In genomic region chr2:18559941-18560796, GRCh38 we compare ENCODE assay signal across 8 cellular contexts. TPM values are rescaled to one million over a fixed set of nuclear protein-coding genes. Genes with fewer than 3 reads are reported as not detected.
DNase-seq lines count a peak whose midpoint lies in the region; ATAC-seq and TF ChIP-seq lines count a peak whose summit lies in the region.

A gene with protein sequence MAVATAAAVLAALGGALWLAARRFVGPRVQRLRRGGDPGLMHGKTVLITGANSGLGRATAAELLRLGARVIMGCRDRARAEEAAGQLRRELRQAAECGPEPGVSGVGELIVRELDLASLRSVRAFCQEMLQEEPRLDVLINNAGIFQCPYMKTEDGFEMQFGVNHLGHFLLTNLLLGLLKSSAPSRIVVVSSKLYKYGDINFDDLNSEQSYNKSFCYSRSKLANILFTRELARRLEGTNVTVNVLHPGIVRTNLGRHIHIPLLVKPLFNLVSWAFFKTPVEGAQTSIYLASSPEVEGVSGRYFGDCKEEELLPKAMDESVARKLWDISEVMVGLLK (minus strand): TSS chr2:18560653. CDS start chr2:18560572, 81 bp downstream.

- peaks cover 19% of the 10 kb centered on the region for H3K79me2 ChIP-seq in fibroblast of lung (ENCODE audit: control insufficient read depth, insufficient read depth, low read length)

- no peaks in the 10 kb centered on the region for H3K9me3 ChIP-seq in fibroblast of lung (ENCODE audit: control insufficient read depth, insufficient read depth, low read depth, low read length)
- H3K9me3 ChIP-seq in naive thymus-derived CD4-positive, alpha-beta T cell (ENCODE audit: control insufficient read depth in 2 of 3, low read length in 3 of 3): peaks cover 0 to 4% (median 0%) of the 10 kb centered on the region in 3 experiments

- H3K4me2 ChIP-seq in fibroblast of lung (ENCODE audit: extremely low read depth, insufficient read depth, low read length): peak within 1 kb of the TSS; percentile 86

- no peaks in the 10 kb centered on the region for H3K27me3 Mint-ChIP-seq in activated T-helper 17 cell treated with anti-CD3 and anti-CD28 coated beads, Interleukin-2, amount 50 U/mL, for 72 hours
- no peaks in the 10 kb centered on the region for H3K27me3 Mint-ChIP-seq in naive thymus-derived CD4-positive, alpha-beta T cell
- H3K27me3 Mint-ChIP-seq in stimulated activated naive B cell treated with anti-CD40 and anti-IgM and Interleukin-4, amounts not matched to agents 10 μg/mL and 1 μg/mL and 100 μg/mL, for 72 hours: no peaks in the 10 kb centered on the region

- no peaks in the 10 kb centered on the region for H4K20me1 ChIP-seq in fibroblast of lung (ENCODE audit: control insufficient read depth, extremely low read depth, insufficient read depth, low read length)

- H3K27ac ChIP-seq in RWPE1 (peak within 1 kb of the TSS; percentile 96), fibroblast of lung (ENCODE audit: insufficient read depth, low read length) (peak within 1 kb of the TSS; percentile 83)
- H3K27ac ChIP-seq in naive thymus-derived CD4-positive, alpha-beta T cell (ENCODE audit: low read depth, low read length): peak within 1 kb of the TSS; percentile 94

- H3K4me3 ChIP-seq in LNCaP clone FGC (ENCODE audit: low read depth, low read length): peak within 1 kb of the TSS; percentile 79
- H3K4me3 ChIP-seq in fibroblast of lung (replicated peaks in 1 of 4; ENCODE audit: control extremely low read depth in 1 of 4, insufficient read depth in 1 of 4, low read depth in 3 of 4, low read length in 4 of 4): peak within 1 kb of the TSS; percentile 72 to 82 (median 80)
- peak within 1 kb of the TSS; percentile 71 for H3K4me3 ChIP-seq in naive thymus-derived CD4-positive, alpha-beta T cell (ENCODE audit: low read length)

- POLR2A ChIA-PET in RWPE1 (lab: Yijun Ruan, JAX; ENCODE audit: low non-redundant PET): interaction anchor here (0.6 to 0.8 kb wide), 2 partner anchors 14 to 60 kb away, joined by 3 read pairs; no protein-coding TSS in a partner anchor
- POLR2A ChIA-PET in naive thymus-derived CD4-positive, alpha-beta T cell (lab: Charles Lee): interaction anchor here (0.6 to 2.0 kb wide), 16 partner anchors 9 to 1792 kb away, joined by 3 to 15 read pairs (median 4); partner anchors contain the start of genes LAPTM4A and TTC32

- ATAC-seq in activated T-helper 17 cell treated with anti-CD3 and anti-CD28 coated beads, Interleukin-2, amount 50 U/mL, for 72 hours (replicated peaks): peak; percentile 94
- peak; percentile 94 for ATAC-seq in naive thymus-derived CD4-positive, alpha-beta T cell
- ATAC-seq in stimulated activated naive B cell treated with anti-CD40 and anti-IgM and Interleukin-4, amounts not matched to agents 10 μg/mL and 1 μg/mL and 100 μg/mL, for 72 hours (replicated peaks): peak; percentile 94 to 96

- peaks cover 14% of the 10 kb centered on the region for H3K4me1 Mint-ChIP-seq in activated T-helper 17 cell treated with anti-CD3 and anti-CD28 coated beads, Interleukin-2, amount 50 U/mL, for 72 hours
- peaks cover 19 to 66% (median 52%) of the 10 kb centered on the region in 7 donors for H3K4me1 Mint-ChIP-seq in naive thymus-derived CD4-positive, alpha-beta T cell
- H3K4me1 Mint-ChIP-seq in stimulated activated naive B cell treated with anti-CD40 and anti-IgM and Interleukin-4, amounts not matched to agents 10 μg/mL and 1 μg/mL and 100 μg/mL, for 72 hours: peaks cover 20 to 41% of the 10 kb centered on the region in 2 donors

- no peaks in the 10 kb centered on the region for H3K4me1 ChIP-seq in fibroblast of lung (ENCODE audit: control insufficient read depth, extremely low read depth, insufficient read depth, low read length)
- peaks cover 6 to 16% of the 10 kb centered on the region in 2 donors for H3K4me1 ChIP-seq in naive thymus-derived CD4-positive, alpha-beta T cell (ENCODE audit: control insufficient read depth in 2 of 2, insufficient read depth in 2 of 2, low read length in 2 of 2)

- H3K36me3 ChIP-seq in fibroblast of lung (ENCODE audit: control insufficient read depth, insufficient read depth, low read length): no peaks in the 10 kb centered on the region
- H3K36me3 ChIP-seq in naive thymus-derived CD4-positive, alpha-beta T cell (ENCODE audit: control insufficient read depth in 2 of 3, insufficient read depth in 3 of 3, low read length in 3 of 3): peaks cover 0 to 11% (median 0%) of the 10 kb centered on the region in 3 experiments

- peaks cover 28% of the 10 kb centered on the region for H3K36me3 Mint-ChIP-seq in activated T-helper 17 cell treated with anti-CD3 and anti-CD28 coated beads, Interleukin-2, amount 50 U/mL, for 72 hours (ENCODE audit: low read depth)
- peaks cover 3 to 45% (median 31%) of the 10 kb centered on the region in 5 donors for H3K36me3 Mint-ChIP-seq in naive thymus-derived CD4-positive, alpha-beta T cell
- H3K36me3 Mint-ChIP-seq in stimulated activated naive B cell treated with anti-CD40 and anti-IgM and Interleukin-4, amounts not matched to agents 10 μg/mL and 1 μg/mL and 100 μg/mL, for 72 hours: peaks cover 23 to 29% of the 10 kb centered on the region in 2 donors

- DNase-seq in Daoy (ENCODE audit: low read depth) (peak; percentile 95), GOT3 (lab: John Stamatoyannopoulos, UW) (peak; percentile 33), LNCaP clone FGC (ENCODE audit: low read depth) (peak; percentile 61), RWPE1 (ENCODE audit: low spot score) (peak; percentile 92), fibroblast of lung (ENCODE audit: low read depth in 2 of 2) (peak; percentile 91 to 94)
- peak; percentile 83 to 93 (median 92) for DNase-seq in naive thymus-derived CD4-positive, alpha-beta T cell
- peak; percentile 92 for DNase-seq in stimulated activated naive B cell treated with anti-CD40 and anti-IgM and Interleukin-4, amounts not matched to agents 10 μg/mL and 1 μg/mL and 100 μg/mL, for 72 hours

- peak within 1 kb of the TSS; percentile 96 for H2AFZ ChIP-seq in fibroblast of lung (ENCODE audit: low read length)

- no peaks in the 10 kb centered on the region for H3K27me3 ChIP-seq in fibroblast of lung (ENCODE audit: control insufficient read depth, insufficient read depth, low read length)
- no peaks in the 10 kb centered on the region for H3K27me3 ChIP-seq in naive thymus-derived CD4-positive, alpha-beta T cell (ENCODE audit: control insufficient read depth in 2 of 2, insufficient read depth in 2 of 2, low read length in 2 of 2)

- H3K27ac Mint-ChIP-seq in activated T-helper 17 cell treated with anti-CD3 and anti-CD28 coated beads, Interleukin-2, amount 50 U/mL, for 72 hours: peak within 1 kb of the TSS; percentile 95
- peak within 1 kb of the TSS; percentile 92 to 98 (median 96) for H3K27ac Mint-ChIP-seq in naive thymus-derived CD4-positive, alpha-beta T cell
- peak within 1 kb of the TSS; percentile 95 for H3K27ac Mint-ChIP-seq in stimulated activated naive B cell treated with anti-CD40 and anti-IgM and Interleukin-4, amounts not matched to agents 10 μg/mL and 1 μg/mL and 100 μg/mL, for 72 hours

- TF ChIP-seq CTCF in LNCaP clone FGC (IDR thresholded peaks at IDR 0.05; ENCODE audit: control insufficient read depth, extremely low read depth, insufficient read depth) (no peak), RWPE1 (conservative IDR thresholded peaks at IDR 0.05; ENCODE audit: low read depth) (no peak), fibroblast of lung (conservative IDR thresholded peaks at IDR 0.05 in 1 of 2, IDR thresholded peaks at IDR 0.05 in 1 of 2; ENCODE audit: low read depth in 1 of 2, low read length in 2 of 2) (no peak)

- intact Hi-C loops in naive thymus-derived CD4-positive, alpha-beta T cell (cut with micrococcal nuclease): loop anchor here (1.0 to 5.0 kb wide), 13 partner anchors 15 to 1791 kb away; partner anchors contain the start of genes LAPTM4A (in 2 of the 2), TTC32 (in 2 of the 2), WDR35 (in 2 of the 2) and GEN1 (in 1 of the 2)

- peak within 1 kb of the TSS; percentile 91 for H3K9ac ChIP-seq in fibroblast of lung (ENCODE audit: insufficient read depth, low read length)

- CTCF ChIA-PET in RWPE1 (lab: Yijun Ruan, JAX): interaction anchor here (0.6 kb wide), 4 partner anchors 193 to 918 kb away, joined by 3 to 4 read pairs (median 3); no protein-coding TSS in a partner anchor
- CTCF ChIA-PET in naive thymus-derived CD4-positive, alpha-beta T cell (lab: Charles Lee): interaction anchor here (0.6 to 0.8 kb wide), 2 partner anchors 18 to 40 kb away, joined by 3 to 5 read pairs; no protein-coding TSS in a partner anchor

- peak within 1 kb of the TSS; percentile 93 for H3K4me3 Mint-ChIP-seq in activated T-helper 17 cell treated with anti-CD3 and anti-CD28 coated beads, Interleukin-2, amount 50 U/mL, for 72 hours
- H3K4me3 Mint-ChIP-seq in naive thymus-derived CD4-positive, alpha-beta T cell: peak within 1 kb of the TSS; percentile 86 to 96 (median 92)
- H3K4me3 Mint-ChIP-seq in stimulated activated naive B cell treated with anti-CD40 and anti-IgM and Interleukin-4, amounts not matched to agents 10 μg/mL and 1 μg/mL and 100 μg/mL, for 72 hours: peak within 1 kb of the TSS; percentile 89 to 92

- no peaks in the 10 kb centered on the region for H3K9me3 Mint-ChIP-seq in activated T-helper 17 cell treated with anti-CD3 and anti-CD28 coated beads, Interleukin-2, amount 50 U/mL, for 72 hours
- H3K9me3 Mint-ChIP-seq in naive thymus-derived CD4-positive, alpha-beta T cell: peaks cover 0 to 10% (median 6%) of the 10 kb centered on the region in 11 donors
- H3K9me3 Mint-ChIP-seq in stimulated activated naive B cell treated with anti-CD40 and anti-IgM and Interleukin-4, amounts not matched to agents 10 μg/mL and 1 μg/mL and 100 μg/mL, for 72 hours: peaks cover 0 to 5% of the 10 kb centered on the region in 2 donors

RNA-seq across cellular contexts. Expression of the gene that starts here (rescaled TPM):
- total RNA-seq in Daoy (2014; rRNA removed; shearing (Covaris generic)): 28.9 and 38.0 TPM in 2 replicates
- 10 to 100 TPM in 1 of 2 donors, 1 to 10 TPM in 1; 8.1 to 13.9 TPM for total RNA-seq in activated T-helper 17 cell treated with anti-CD3 and anti-CD28 coated beads, Interleukin-2, amount 50 U/mL, for 72 hours
- total RNA-seq in fibroblast of lung: 26.6 and 26.7 TPM in 2 replicates
- 17.6 and 28.6 TPM in 2 replicates for polyA plus RNA-seq in fibroblast of lung
- 12.8 and 19.3 TPM in 2 replicates for polyA plus RNA-seq in fibroblast of lung (2012)
- polyA minus RNA-seq in fibroblast of lung (ENCODE audit: low replicate concordance): 1.5 and 1.7 TPM in 2 replicates
- total RNA-seq in naive thymus-derived CD4-positive, alpha-beta T cell: 10 to 100 TPM in 4 of 5 experiments, 1 to 10 TPM in 1; 9.4 to 20.9 (median 14.9) TPM
- 10 to 100 TPM; 38.9 to 54.8 TPM for polyA plus RNA-seq in naive thymus-derived CD4-positive, alpha-beta T cell

Comparison
In these comparisons a context has a peak if more than half of its experiments do, and no peak if none do; other contexts are left out.
1. Peak in every context shown above with its lines: DNase-seq, ATAC-seq, H3K4me3 ChIP-seq and H3K27ac ChIP-seq.
2. DNase-seq: peak in every context shown above with its lines; median percentile 95 in Daoy; 92 in fibroblast of lung; 92 in RWPE1; 92 in naive thymus-derived CD4-positive, alpha-beta T cell; 92 in stimulated activated naive B cell treated with anti-CD40 and anti-IgM and Interleukin-4, amounts not matched to agents 10 μg/mL and 1 μg/mL and 100 μg/mL, for 72 hours; 61 in LNCaP clone FGC; 33 in GOT3.